Comparison of ENCODE assay signal across 19 cellular contexts in genomic region chr1:180946056-180946455, GRCh38.
"Had no signal": no experiment of that assay in that cellular context is flagged by ENCODE, and none has a peak within 500 bp of the region (broad histone marks: within the 10 kb centered on the region; RNA-seq: fewer than 3 reads in every experiment).

No MANE protein-coding gene starts in this region.

- H3K9me3 ChIP-seq: breast epithelium, esophagus squamous epithelium, mucosa of descending colon, ovary, right lobe of liver, testis had no signal

- H3K27ac ChIP-seq: breast epithelium, esophagus squamous epithelium, ovary, right lobe of liver, testis had no signal

- DNase-seq: activated CD4-positive, alpha-beta memory T cell treated with anti-CD3 and anti-CD28 coated beads, Interleukin-2, amount 10 ng/mL, durations not matched to agents 7 days and 5 days; activated CD4-positive, alpha-beta T cell treated with anti-CD3 and anti-CD28 coated beads for 48 hours; activated CD4-positive, CD25-positive, alpha-beta regulatory T cell; activated T-cell treated with anti-CD3 and anti-CD28 coated beads, Interleukin-2, amount 50 U/mL, for 24 hours; cerebellar nuclear complex; effector CD4-positive, alpha-beta T cell; esophagus squamous epithelium; mesenchymal stem cell; mucosa of descending colon; naive B cell; ovary; small intestine; stimulated activated CD4-positive, alpha-beta T cell treated with anti-CD3 and anti-CD28 coated beads, Interleukin-4, amount 100 ng/mL, for 24 hours; T-cell; T-helper 9 cell; testis had no signal

- ATAC-seq: mucosa of descending colon; right lobe of liver; stimulated activated memory B cell treated with anti-CD40 and anti-IgM and Interleukin-4, amounts not matched to agents 10 μg/mL and 1 μg/mL and 100 μg/mL, for 72 hours; T-cell had no signal

- H3K4me1 ChIP-seq: breast epithelium, right lobe of liver, testis had no signal

- H3K4me3 ChIP-seq: breast epithelium, esophagus squamous epithelium, mucosa of descending colon, ovary, right lobe of liver, testis had no signal

- H3K36me3 ChIP-seq: breast epithelium, ovary, right lobe of liver had no signal

- H3K27me3 ChIP-seq: breast epithelium, esophagus squamous epithelium, ovary, right lobe of liver, testis had no signal
